In genomic region chr2:25257931-25258771, GRCh38 we compare ENCODE assay signal across 13 cellular contexts.
DNase-seq lines count a peak whose midpoint lies in the region; ATAC-seq and TF ChIP-seq lines count a peak whose summit lies in the region.
"Had no signal": no experiment of that assay in that cellular context is flagged by ENCODE, and none has a peak within 500 bp of the region (broad histone marks: within the 10 kb centered on the region; RNA-seq: fewer than 3 reads in every experiment).

No MANE protein-coding gene starts in this region.

- no peak overlapping the region for H3K9ac ChIP-seq in colonic mucosa (ENCODE audit: low read depth in 2 of 2, low read length in 2 of 2)

- H3K4me1 Mint-ChIP-seq in GM23338 = peaks cover 75% of the 10 kb centered on the region
- H3K4me1 Mint-ChIP-seq in naive thymus-derived CD8-positive, alpha-beta T cell = peaks cover 43 to 70% (median 55%) of the 10 kb centered on the region in 4 donors

- H3K36me3 ChIP-seq in BE2C (peaks cover 9% of the 10 kb centered on the region), GM23338 (ENCODE audit: insufficient read depth) (no peaks in the 10 kb centered on the region), brain microvascular endothelial cell (replicated peaks) (no peaks in the 10 kb centered on the region), colonic mucosa (no peaks in the 10 kb centered on the region), breast epithelium (no peaks in the 10 kb centered on the region)

- no peaks in the 10 kb centered on the region for H3K27me3 ChIP-seq in BE2C
- H3K27me3 ChIP-seq in GM23338 (ENCODE audit: insufficient read depth) = no peaks in the 10 kb centered on the region
- no peaks in the 10 kb centered on the region for H3K27me3 ChIP-seq in brain microvascular endothelial cell (replicated peaks)
- no peaks in the 10 kb centered on the region for H3K27me3 ChIP-seq in colonic mucosa
- H3K27me3 ChIP-seq in breast epithelium = no peaks in the 10 kb centered on the region

- peaks cover 9% of the 10 kb centered on the region; the same call in 2 of the 3 replicates for H3K9me3 Mint-ChIP-seq in GM23338
- no peaks in the 10 kb centered on the region for H3K9me3 Mint-ChIP-seq in naive thymus-derived CD8-positive, alpha-beta T cell

- H3K9me3 ChIP-seq in BE2C = no peaks in the 10 kb centered on the region
- no peaks in the 10 kb centered on the region for H3K9me3 ChIP-seq in colonic mucosa
- H3K9me3 ChIP-seq in breast epithelium = no peaks in the 10 kb centered on the region

- ATAC-seq in GM23338 = peak; percentile 23
- peak; percentile 63 to 66 for ATAC-seq in naive thymus-derived CD8-positive, alpha-beta T cell

- H3K9me2 ChIP-seq in GM23338 (ENCODE audit: insufficient read depth) = no peaks in the 10 kb centered on the region

- H3K27ac Mint-ChIP-seq in GM23338 = peak overlapping the region; percentile 55; the same call in 1 of the 2 replicates
- peak overlapping the region; percentile 16 to 88 (median 80) for H3K27ac Mint-ChIP-seq in naive thymus-derived CD8-positive, alpha-beta T cell

- in situ Hi-C loops in brain microvascular endothelial cell (cut with HindIII; ENCODE audit: low pct_ligation_motif_present, low sequenced_read_pairs) = no loop called here

- H3K27me3 Mint-ChIP-seq in GM23338 (ENCODE audit: insufficient read depth, low read depth, poor library complexity) = peaks cover 18% of the 10 kb centered on the region
- no peaks in the 10 kb centered on the region for H3K27me3 Mint-ChIP-seq in naive thymus-derived CD8-positive, alpha-beta T cell

- no peak for DNase-seq in BE2C
- peak; percentile 81 for DNase-seq in GM23338 (ENCODE audit: low spot score)
- no peak for DNase-seq in brain microvascular endothelial cell
- DNase-seq in naive thymus-derived CD8-positive, alpha-beta T cell = peak in 1 of 10 donors; percentile 11
- no peak for DNase-seq in colonic mucosa
- no peak for DNase-seq in SIG-M5 treated with dmso at 0.1 percent for 504 hours (lab: John Stamatoyannopoulos, UW; ENCODE audit: unreplicated experiment)
- no peak for DNase-seq in KG1 (lab: John Stamatoyannopoulos, UW)
- DNase-seq in breast epithelium (ENCODE audit: low spot score in 2 of 2) = no peak
- DNase-seq: COR-L47, kidney, NCI-H226, SHP77 had no signal

- H4K20me1 ChIP-seq in GM23338 (replicated peaks; ENCODE audit: insufficient read depth) = no peaks in the 10 kb centered on the region

- POLR2A ChIA-PET in naive thymus-derived CD8-positive, alpha-beta T cell (lab: Charles Lee) = interaction anchor here (0.6 to 3.3 kb wide), 8 partner anchors 8 to 41 kb away, joined by 3 to 28 read pairs (median 4); no protein-coding TSS in a partner anchor

- intact Hi-C loops in colonic mucosa (cut with DNase I) = no loop called here
- intact Hi-C loops in breast epithelium (cut with DNase I; ENCODE audit: low total_unique reads) = no loop called here

- peaks cover 37% of the 10 kb centered on the region for H3F3A ChIP-seq in GM23338 (replicated peaks; ENCODE audit: low read depth)

- TF ChIP-seq CTCF in BE2C (IDR thresholded peaks at IDR 0.05; ENCODE audit: low read depth, low read length) = peak; percentile 35; the same call in 1 of the 2 replicates
- peak; percentile 40 to 56 for TF ChIP-seq CTCF in GM23338 (conservative IDR thresholded peaks at IDR 0.05; ENCODE audit: low read depth in 2 of 2)
- TF ChIP-seq CTCF in brain microvascular endothelial cell (IDR thresholded peaks at IDR 0.05; ENCODE audit: low read depth, low read length, missing control alignments) = peak; percentile 19
- no peak for TF ChIP-seq CTCF in colonic mucosa (IDR thresholded peaks at IDR 0.05)
- TF ChIP-seq CTCF in breast epithelium (IDR thresholded peaks at IDR 0.05) = no peak

- peaks cover 10% of the 10 kb centered on the region; the same call in 1 of the 2 replicates for H3K79me2 ChIP-seq in GM23338 (replicated peaks; ENCODE audit: insufficient read depth)

- no peak overlapping the region for H2AFZ ChIP-seq in GM23338

- peaks cover 30% of the 10 kb centered on the region for H3K36me3 Mint-ChIP-seq in GM23338 (ENCODE audit: low read depth)
- peaks cover 0 to 59% (median 6%) of the 10 kb centered on the region in 3 donors for H3K36me3 Mint-ChIP-seq in naive thymus-derived CD8-positive, alpha-beta T cell

- H3K4me2 ChIP-seq in GM23338 = peak overlapping the region; percentile 74

- no peak overlapping the region for H3K4me3 ChIP-seq in BE2C (ENCODE audit: low read depth, low read length)
- peak overlapping the region; percentile 42; the same call in 1 of the 2 replicates for H3K4me3 ChIP-seq in GM23338
- no peak overlapping the region for H3K4me3 ChIP-seq in brain microvascular endothelial cell (ENCODE audit: low read depth, low read length)
- H3K4me3 ChIP-seq in colonic mucosa = no peak overlapping the region
- H3K4me3 ChIP-seq in breast epithelium = no peak overlapping the region
- H3K4me3 ChIP-seq: coronary artery had no signal

- no peak for TF ChIP-seq POLR2A in breast epithelium (IDR thresholded peaks at IDR 0.05)

- peaks cover 31% of the 10 kb centered on the region for H3K4me1 ChIP-seq in BE2C
- peaks cover 78% of the 10 kb centered on the region for H3K4me1 ChIP-seq in GM23338 (ENCODE audit: insufficient read depth)
- no peaks in the 10 kb centered on the region for H3K4me1 ChIP-seq in colonic mucosa
- H3K4me1 ChIP-seq in breast epithelium = no peaks in the 10 kb centered on the region

- peak overlapping the region; percentile 92 for H3K27ac ChIP-seq in GM23338 (ENCODE audit: low read depth)
- no peak overlapping the region for H3K27ac ChIP-seq in brain microvascular endothelial cell
- no peak overlapping the region for H3K27ac ChIP-seq in colonic mucosa
- no peak overlapping the region for H3K27ac ChIP-seq in breast epithelium

- H3K4me3 Mint-ChIP-seq in GM23338 = peak overlapping the region; percentile 30; the same call in 1 of the 3 replicates
- H3K4me3 Mint-ChIP-seq in naive thymus-derived CD8-positive, alpha-beta T cell = peak overlapping the region in 5 of 10 donors; percentile 11 to 56 (median 41)

TF ChIP-seq in GM23338, 12 proteins besides CTCF, POLR2A, EP300 and RAD21 (continues in another document):
- TF ChIP-seq EZH2 (IDR thresholded peaks at IDR 0.05; ENCODE audit: low read depth, unreplicated experiment) (no peak), ZNF462 (CRISPR knock-in tag; IDR thresholded peaks at IDR 0.05) (no peak), ZNF331 (CRISPR knock-in tag; IDR thresholded peaks at IDR 0.05; ENCODE audit: low read depth) (no peak), ZNF114 (CRISPR knock-in tag; IDR thresholded peaks at IDR 0.05) (no peak), EZH2phosphoT487 (IDR thresholded peaks at IDR 0.05; ENCODE audit: unreplicated experiment) (no peak), CREB1 (CRISPR knock-in tag; IDR thresholded peaks at IDR 0.05; ENCODE audit: low read depth) (no peak), POLR2AphosphoS5 (IDR thresholded peaks at IDR 0.05; ENCODE audit: low read depth) (no peak)

Comparison
In these comparisons a context has a peak if more than half of its experiments do, and no peak if none do; other contexts are left out.
1. CTCF ChIP-seq: peak in BE2C (single experiment), GM23338 (2 of 2) and brain microvascular endothelial cell (single experiment); none in colonic mucosa (single experiment) and breast epithelium (0 of 3).